12 cellular contexts compared by ENCODE assay signal in the genomic region with DNA sequence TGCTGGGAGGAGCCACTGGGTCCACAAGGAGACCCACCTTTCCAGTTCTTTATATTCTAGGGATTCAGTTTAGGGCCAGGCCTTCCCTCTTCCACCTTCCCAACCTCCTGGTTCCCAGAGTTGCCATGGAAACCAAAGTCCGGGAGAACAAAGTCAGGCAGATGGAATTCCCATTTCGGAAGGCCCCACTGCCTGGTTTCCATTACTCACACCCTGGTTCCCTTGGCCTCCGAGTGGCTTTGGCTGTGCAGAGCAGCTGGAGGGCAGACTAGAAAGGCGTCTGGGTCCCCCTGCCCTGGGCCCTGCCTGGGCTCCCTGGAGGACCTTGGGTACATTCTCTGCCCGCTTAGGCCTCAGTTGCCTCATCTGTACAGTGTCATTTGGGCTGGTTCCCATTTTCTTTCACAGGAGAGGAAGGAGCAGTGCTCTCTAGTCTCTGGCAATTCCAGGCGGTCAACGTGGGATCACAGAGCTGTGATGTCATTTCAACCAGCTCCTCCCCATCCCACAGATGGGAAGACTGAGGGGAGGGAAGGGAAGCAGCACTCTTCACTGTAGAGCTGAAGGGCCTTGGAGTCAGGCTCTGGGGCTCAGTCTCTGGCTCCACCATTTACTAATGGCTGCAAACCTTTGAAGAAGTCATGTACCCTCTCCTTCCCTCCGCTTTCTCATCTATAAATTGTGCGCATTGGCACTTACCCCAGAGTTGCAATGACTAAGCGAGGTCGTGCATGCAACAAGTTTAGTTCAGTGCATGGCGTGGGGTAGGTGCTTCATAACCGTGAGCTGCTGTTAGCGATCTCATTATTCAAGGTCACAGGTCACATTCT.
DNase-seq lines count a peak whose midpoint lies in the region; ATAC-seq, FAIRE-seq and TF ChIP-seq lines count a peak whose summit lies in the region.
"Had no signal": no experiment of that assay in that cellular context is flagged by ENCODE, and none has a peak within 500 bp of the region (broad histone marks: within the 10 kb centered on the region; RNA-seq: fewer than 3 reads in every experiment).

No MANE protein-coding gene starts in this region.

- FAIRE-seq in D721Med (lab: Jason Lieb, UNC), result no peak
- FAIRE-seq: HTR-8/SVneo had no signal

- peaks cover 24% of the 10 kb centered on the region for H3K36me3 Mint-ChIP-seq in activated naive CD8-positive, alpha-beta T cell treated with anti-CD3 and anti-CD28 coated beads, Interleukin-2, amount 50 U/mL, for 24 hours (ENCODE audit: low read depth)

- H3K27me3 Mint-ChIP-seq in activated naive CD8-positive, alpha-beta T cell treated with anti-CD3 and anti-CD28 coated beads, Interleukin-2, amount 50 U/mL, for 24 hours, result no peaks in the 10 kb centered on the region
- H3K27me3 Mint-ChIP-seq: stimulated activated naive CD8-positive, alpha-beta T cell treated with anti-CD3 and anti-CD28 coated beads, Interleukin-15, amount 100 ng/mL, for 72 hours had no signal

- intact Hi-C loops in Right ventricle myocardium inferior (cut with DNase I) (no loop called here), cardiac septum (cut with DNase I) (no loop called here)

- peak overlapping the region; percentile 70 to 76 for H3K27ac ChIP-seq in coronary artery

- TF ChIP-seq CTCF in coronary artery (IDR thresholded peaks at IDR 0.05) (no peak), D721Med (IDR thresholded peaks at IDR 0.05; ENCODE audit: insufficient read depth, missing control alignments) (no peak)

- H3K4me3 Mint-ChIP-seq in activated naive CD8-positive, alpha-beta T cell treated with anti-CD3 and anti-CD28 coated beads, Interleukin-2, amount 50 U/mL, for 24 hours, result no peak overlapping the region
- H3K4me3 Mint-ChIP-seq: stimulated activated naive CD8-positive, alpha-beta T cell treated with anti-CD3 and anti-CD28 coated beads, Interleukin-15, amount 100 ng/mL, for 72 hours had no signal

- H3K27ac Mint-ChIP-seq in activated naive CD8-positive, alpha-beta T cell treated with anti-CD3 and anti-CD28 coated beads, Interleukin-2, amount 50 U/mL, for 24 hours, result no peak overlapping the region

- no peak overlapping the region for H3K4me3 ChIP-seq in coronary artery

- H3K9me3 Mint-ChIP-seq in activated naive CD8-positive, alpha-beta T cell treated with anti-CD3 and anti-CD28 coated beads, Interleukin-2, amount 50 U/mL, for 24 hours, result no peaks in the 10 kb centered on the region
- H3K9me3 Mint-ChIP-seq: stimulated activated naive CD8-positive, alpha-beta T cell treated with anti-CD3 and anti-CD28 coated beads, Interleukin-15, amount 100 ng/mL, for 72 hours had no signal

- ATAC-seq in Right ventricle myocardium inferior, result peak; percentile 7
- ATAC-seq in left lobe of liver, result peak; percentile 3
- no peak for ATAC-seq in GM19452 (IDR thresholded peaks at IDR 0.05; ENCODE audit: unreplicated experiment)
- no peak for ATAC-seq in activated naive CD8-positive, alpha-beta T cell treated with anti-CD3 and anti-CD28 coated beads, Interleukin-2, amount 50 U/mL, for 24 hours

- DNase-seq in Right ventricle myocardium inferior (ENCODE audit: missing footprints) (peak; percentile 43), cardiac septum (ENCODE audit: low spot score) (no peak), coronary artery (ENCODE audit: low spot score) (no peak), left lobe of liver (ENCODE audit: low spot score) (no peak), NCI-H2196 treated with DMSO at 0.1 percent for 48 hours (lab: John Stamatoyannopoulos, UW; ENCODE audit: unreplicated experiment) (no peak), D721Med (ENCODE audit: insufficient read length, low spot score) (no peak)
- no peak for DNase-seq in activated naive CD8-positive, alpha-beta T cell treated with anti-CD3 and anti-CD28 coated beads, Interleukin-2, amount 50 U/mL, for 24 hours
- DNase-seq: activated CD4-positive, CD25-positive, alpha-beta regulatory T cell; NCI-H524 treated with DMSO at 0.1 percent for 48 hours; stimulated activated naive CD8-positive, alpha-beta T cell treated with anti-CD3 and anti-CD28 coated beads, Interleukin-15, amount 100 ng/mL, for 72 hours had no signal

- peaks cover 19% of the 10 kb centered on the region for H3K4me1 Mint-ChIP-seq in activated naive CD8-positive, alpha-beta T cell treated with anti-CD3 and anti-CD28 coated beads, Interleukin-2, amount 50 U/mL, for 24 hours

Comparison
In these comparisons a context has a peak if more than half of its experiments do, and no peak if none do; other contexts are left out.
1. ATAC-seq: peak in Right ventricle myocardium inferior (single experiment) and left lobe of liver (single experiment); none in GM19452 (single experiment) and activated naive CD8-positive, alpha-beta T cell treated with anti-CD3 and anti-CD28 coated beads, Interleukin-2, amount 50 U/mL, for 24 hours (single experiment).